Comparison of ENCODE assay signal across 28 cellular contexts in the genomic region with DNA sequence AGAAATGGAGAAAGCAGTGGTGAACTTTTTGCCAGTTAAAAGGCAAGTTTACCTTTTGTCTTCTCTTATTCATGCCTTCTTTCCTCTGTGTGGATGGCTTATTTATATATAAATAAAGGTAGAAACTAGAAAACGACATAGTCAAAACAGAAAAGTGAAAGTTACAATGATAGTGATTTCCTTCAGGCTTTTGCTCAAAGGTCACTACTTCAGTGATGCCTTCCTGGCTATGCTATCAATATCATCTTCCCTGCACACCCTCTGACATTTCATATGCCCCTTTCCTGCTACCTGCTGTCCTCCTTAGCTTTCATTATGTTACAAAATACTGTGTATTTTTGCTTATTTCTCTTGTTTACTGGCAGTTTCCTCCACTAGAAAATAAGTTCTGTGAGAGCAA.
"Had no signal": no experiment of that assay in that cellular context is flagged by ENCODE, and none has a peak within 500 bp of the region (broad histone marks: within the 10 kb centered on the region; RNA-seq: fewer than 3 reads in every experiment).

No MANE protein-coding gene starts in this region.

- H3K9me3 ChIP-seq: left ventricle myocardium inferior, neutrophil, right atrium auricular region, right lobe of liver, suprapubic skin, thoracic aorta, tibial artery, upper lobe of right lung had no signal

- H3K4me1 Mint-ChIP-seq: nephron had no signal

- H3K27ac Mint-ChIP-seq: nephron; neural progenitor cell; progenitor cell of endocrine pancreas; stimulated activated naive B cell treated with anti-CD40 and anti-IgM and Interleukin-4, amounts not matched to agents 10 μg/mL and 1 μg/mL and 100 μg/mL, for 72 hours had no signal

- H3K36me3 ChIP-seq: left ventricle myocardium inferior, neural progenitor cell, neutrophil, right atrium auricular region, right lobe of liver, suprapubic skin, thoracic aorta, tibial artery, upper lobe of right lung had no signal

- DNase-seq: hippocampal formation; kidney glomerular epithelial cell; left cardiac atrium; left ventricle myocardium inferior; midbrain; naive thymus-derived CD8-positive, alpha-beta T cell; occipital lobe; right lobe of liver; stimulated activated CD4-positive, alpha-beta T cell treated with anti-CD3 and anti-CD28 coated beads, Interleukin-12 subunit alpha, Interleukin-12 subunit beta, amount 100 ng/mL, for 4 hours; stimulated activated CD4-positive, alpha-beta T cell treated with anti-CD3 and anti-CD28 coated beads, Interleukin-15, amount 100 ng/mL, for 24 hours; stimulated activated CD4-positive, alpha-beta T cell treated with anti-CD3 and anti-CD28 coated beads, Interleukin-2, amount 100 ng/mL, for 24 hours; stimulated activated CD4-positive, alpha-beta T cell treated with anti-CD3 and anti-CD28 coated beads, Interleukin-4, amount 100 ng/mL, for 1 hour; stimulated activated naive B cell treated with anti-CD40 and anti-IgM and Interleukin-4, amounts not matched to agents 10 μg/mL and 1 μg/mL and 100 μg/mL, for 72 hours; stimulated activated naive CD8-positive, alpha-beta T cell treated with anti-CD3 and anti-CD28 coated beads, Interleukin-15, Interleukin-2, amounts not matched to agents 100 U/mL and 50 U/mL, for 24 hours; tibial artery; trophoblast cell; upper lobe of right lung had no signal

- H3K4me3 Mint-ChIP-seq: naive thymus-derived CD8-positive, alpha-beta T cell; nephron; neural progenitor cell; stimulated activated naive B cell treated with anti-CD40 and anti-IgM and Interleukin-4, amounts not matched to agents 10 μg/mL and 1 μg/mL and 100 μg/mL, for 72 hours had no signal

- H3K27ac ChIP-seq: left ventricle myocardium inferior, neural progenitor cell, neutrophil, parathyroid adenoma, right atrium auricular region, right lobe of liver, suprapubic skin, thoracic aorta, tibial artery, upper lobe of right lung had no signal

- ATAC-seq: left cardiac atrium; naive thymus-derived CD8-positive, alpha-beta T cell; stimulated activated naive B cell treated with anti-CD40 and anti-IgM and Interleukin-4, amounts not matched to agents 10 μg/mL and 1 μg/mL and 100 μg/mL, for 72 hours; stimulated activated naive CD8-positive, alpha-beta T cell treated with anti-CD3 and anti-CD28 coated beads, Interleukin-15, Interleukin-2, amounts not matched to agents 100 U/mL and 50 U/mL, for 24 hours; upper lobe of right lung had no signal

- FAIRE-seq: keratinocyte, urothelium cell line had no signal

- H3K36me3 Mint-ChIP-seq: neural progenitor cell had no signal

- H3K27me3 Mint-ChIP-seq: naive thymus-derived CD8-positive, alpha-beta T cell; progenitor cell of endocrine pancreas; stimulated activated naive B cell treated with anti-CD40 and anti-IgM and Interleukin-4, amounts not matched to agents 10 μg/mL and 1 μg/mL and 100 μg/mL, for 72 hours had no signal

- H3K27me3 ChIP-seq: neural progenitor cell, neutrophil, right atrium auricular region, right lobe of liver, suprapubic skin, tibial artery, upper lobe of right lung had no signal

- H3K4me3 ChIP-seq: left ventricle myocardium inferior, lung, neural progenitor cell, right atrium auricular region, right lobe of liver, suprapubic skin, thoracic aorta, tibial artery, upper lobe of right lung had no signal

- H3K4me1 ChIP-seq: right atrium auricular region, right lobe of liver, tibial artery, upper lobe of right lung had no signal
